2 cellular contexts compared by ENCODE assay signal in genomic region chr11:128716661-128717210, GRCh38.
TF ChIP-seq lines count a peak whose summit lies in the region.

No MANE protein-coding gene starts in this region.

TF ChIP-seq in GM23338, 12 proteins besides CTCF, POLR2A, EP300 and RAD21:
- TF ChIP-seq EZH2 (IDR thresholded peaks at IDR 0.05; ENCODE audit: low read depth, unreplicated experiment) = no peak
- TF ChIP-seq ZNF462 (CRISPR knock-in tag; IDR thresholded peaks at IDR 0.05) = no peak
- TF ChIP-seq, protein P1, sequence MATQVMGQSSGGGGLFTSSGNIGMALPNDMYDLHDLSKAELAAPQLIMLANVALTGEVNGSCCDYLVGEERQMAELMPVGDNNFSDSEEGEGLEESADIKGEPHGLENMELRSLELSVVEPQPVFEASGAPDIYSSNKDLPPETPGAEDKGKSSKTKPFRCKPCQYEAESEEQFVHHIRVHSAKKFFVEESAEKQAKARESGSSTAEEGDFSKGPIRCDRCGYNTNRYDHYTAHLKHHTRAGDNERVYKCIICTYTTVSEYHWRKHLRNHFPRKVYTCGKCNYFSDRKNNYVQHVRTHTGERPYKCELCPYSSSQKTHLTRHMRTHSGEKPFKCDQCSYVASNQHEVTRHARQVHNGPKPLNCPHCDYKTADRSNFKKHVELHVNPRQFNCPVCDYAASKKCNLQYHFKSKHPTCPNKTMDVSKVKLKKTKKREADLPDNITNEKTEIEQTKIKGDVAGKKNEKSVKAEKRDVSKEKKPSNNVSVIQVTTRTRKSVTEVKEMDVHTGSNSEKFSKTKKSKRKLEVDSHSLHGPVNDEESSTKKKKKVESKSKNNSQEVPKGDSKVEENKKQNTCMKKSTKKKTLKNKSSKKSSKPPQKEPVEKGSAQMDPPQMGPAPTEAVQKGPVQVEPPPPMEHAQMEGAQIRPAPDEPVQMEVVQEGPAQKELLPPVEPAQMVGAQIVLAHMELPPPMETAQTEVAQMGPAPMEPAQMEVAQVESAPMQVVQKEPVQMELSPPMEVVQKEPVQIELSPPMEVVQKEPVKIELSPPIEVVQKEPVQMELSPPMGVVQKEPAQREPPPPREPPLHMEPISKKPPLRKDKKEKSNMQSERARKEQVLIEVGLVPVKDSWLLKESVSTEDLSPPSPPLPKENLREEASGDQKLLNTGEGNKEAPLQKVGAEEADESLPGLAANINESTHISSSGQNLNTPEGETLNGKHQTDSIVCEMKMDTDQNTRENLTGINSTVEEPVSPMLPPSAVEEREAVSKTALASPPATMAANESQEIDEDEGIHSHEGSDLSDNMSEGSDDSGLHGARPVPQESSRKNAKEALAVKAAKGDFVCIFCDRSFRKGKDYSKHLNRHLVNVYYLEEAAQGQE (IDR thresholded peaks at IDR 0.05; ENCODE audit: unreplicated experiment) = no peak
- TF ChIP-seq JUNB (IDR thresholded peaks at IDR 0.05; ENCODE audit: unreplicated experiment) = no peak
- TF ChIP-seq ZNF114 (CRISPR knock-in tag; IDR thresholded peaks at IDR 0.05) = no peak
- TF ChIP-seq CREB1 (CRISPR knock-in tag; IDR thresholded peaks at IDR 0.05; ENCODE audit: low read depth) = no peak
- no peak for TF ChIP-seq POLR2AphosphoS5 (IDR thresholded peaks at IDR 0.05; ENCODE audit: low read depth)
- TF ChIP-seq NANOG (IDR thresholded peaks at IDR 0.05; ENCODE audit: borderline replicate concordance) = no peak
- TF ChIP-seq, protein P2, sequence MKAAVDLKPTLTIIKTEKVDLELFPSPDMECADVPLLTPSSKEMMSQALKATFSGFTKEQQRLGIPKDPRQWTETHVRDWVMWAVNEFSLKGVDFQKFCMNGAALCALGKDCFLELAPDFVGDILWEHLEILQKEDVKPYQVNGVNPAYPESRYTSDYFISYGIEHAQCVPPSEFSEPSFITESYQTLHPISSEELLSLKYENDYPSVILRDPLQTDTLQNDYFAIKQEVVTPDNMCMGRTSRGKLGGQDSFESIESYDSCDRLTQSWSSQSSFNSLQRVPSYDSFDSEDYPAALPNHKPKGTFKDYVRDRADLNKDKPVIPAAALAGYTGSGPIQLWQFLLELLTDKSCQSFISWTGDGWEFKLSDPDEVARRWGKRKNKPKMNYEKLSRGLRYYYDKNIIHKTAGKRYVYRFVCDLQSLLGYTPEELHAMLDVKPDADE (IDR thresholded peaks at IDR 0.05) = no peak
- TF ChIP-seq ZNF331 (CRISPR knock-in tag; IDR thresholded peaks at IDR 0.05; ENCODE audit: low read depth) = no peak
- no peak for TF ChIP-seq STAT1 (IDR thresholded peaks at IDR 0.05; ENCODE audit: unreplicated experiment)
- TF ChIP-seq EZH2phosphoT487 (IDR thresholded peaks at IDR 0.05; ENCODE audit: unreplicated experiment) = no peak
TF ChIP-seq in GM23338: peak in this region for 0.

TF ChIP-seq in H1, 55 proteins besides CTCF, POLR2A, EP300 and RAD21 (continued from another document):
- TF ChIP-seq YY1 (IDR thresholded peaks at IDR 0.05; ENCODE audit: low read depth, low read length) = no peak
- TF ChIP-seq SUZ12 (IDR thresholded peaks at IDR 0.05; ENCODE audit: low read length) = no peak
- no peak for TF ChIP-seq BCL11A (IDR thresholded peaks at IDR 0.05; ENCODE audit: low read depth in 2 of 2, low read length in 2 of 2)
- TF ChIP-seq NRF1 (IDR thresholded peaks at IDR 0.05; ENCODE audit: low read depth, low read length) = no peak
- TF ChIP-seq CTBP2 (IDR thresholded peaks at IDR 0.05; ENCODE audit: borderline replicate concordance, insufficient read depth, insufficient read length, low read length) = no peak
- no peak for TF ChIP-seq ATF2 (IDR thresholded peaks at IDR 0.05; ENCODE audit: low read length)
- TF ChIP-seq BRCA1 (IDR thresholded peaks at IDR 0.05; ENCODE audit: low read depth, low read length) = no peak
- TF ChIP-seq CHD1 (IDR thresholded peaks at IDR 0.05; ENCODE audit: low read depth, low read length) = no peak
